In the genomic region with DNA sequence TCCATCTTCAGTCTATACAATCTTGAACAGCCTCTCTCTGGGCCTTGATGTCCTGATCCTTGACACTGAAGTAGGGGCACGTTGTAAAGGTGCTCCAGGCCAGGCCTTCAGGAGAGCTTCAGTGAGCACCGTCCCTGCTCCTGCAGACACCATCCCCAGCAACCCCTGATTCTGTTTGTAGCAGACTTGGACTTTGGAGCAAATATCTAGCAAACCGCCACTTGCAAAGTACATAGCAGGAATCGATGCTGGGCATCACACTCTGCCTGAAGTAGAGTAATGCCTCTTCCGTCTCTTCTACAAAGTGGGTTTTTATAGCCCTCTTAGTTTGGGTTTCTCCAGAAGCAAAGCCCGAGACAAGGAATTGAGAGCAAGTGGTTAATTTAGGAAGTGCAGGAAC, we compare ENCODE assay signal across 30 cellular contexts.
"Had no signal": no experiment of that assay in that cellular context is flagged by ENCODE, and none has a peak within 500 bp of the region (broad histone marks: within the 10 kb centered on the region; RNA-seq: fewer than 3 reads in every experiment).

No MANE protein-coding gene starts in this region.

- H3K4me1 ChIP-seq: pancreas, psoas muscle, spleen, suprapubic skin, testis, tibial artery, transverse colon, upper lobe of right lung, uterus had no signal

- ATAC-seq: naive thymus-derived CD4-positive, alpha-beta T cell; natural killer cell; pancreas; psoas muscle; right cardiac atrium; sciatic nerve; stimulated activated memory B cell treated with anti-CD40 and anti-IgM and Interleukin-4, amounts not matched to agents 10 μg/mL and 1 μg/mL and 100 μg/mL, for 72 hours; stimulated activated naive CD8-positive, alpha-beta T cell treated with anti-CD3 and anti-CD28 coated beads, Interleukin-15, amount 100 ng/mL, for 72 hours; stimulated activated naive CD8-positive, alpha-beta T cell treated with anti-CD3 and anti-CD28 coated beads, Interleukin-15, Interleukin-2, amounts not matched to agents 100 U/mL and 50 U/mL, for 24 hours; upper lobe of right lung had no signal

- H3K27ac ChIP-seq: neutrophil, pancreas, psoas muscle, skin epidermis, spleen, suprapubic skin, testis, tibial artery, transverse colon, upper lobe of right lung, uterus had no signal

- H3K4me2 ChIP-seq: smooth muscle cell had no signal

- H3K4me1 Mint-ChIP-seq: naive thymus-derived CD4-positive, alpha-beta T cell; natural killer cell; nephron; stimulated activated memory B cell treated with anti-CD40 and anti-IgM and Interleukin-4, amounts not matched to agents 10 μg/mL and 1 μg/mL and 100 μg/mL, for 72 hours; stimulated activated naive CD8-positive, alpha-beta T cell treated with anti-CD3 and anti-CD28 coated beads, Interleukin-15, amount 100 ng/mL, for 72 hours had no signal

- H3K36me3 ChIP-seq: neutrophil, pancreas, spleen, suprapubic skin, tibial artery, transverse colon, upper lobe of right lung, uterus had no signal

- DNase-seq: naive thymus-derived CD4-positive, alpha-beta T cell; natural killer cell; nucleus accumbens; pancreas; psoas muscle; right cardiac atrium; spleen; stimulated activated CD4-positive, alpha-beta T cell treated with anti-CD3 and anti-CD28 coated beads, Interleukin-12 subunit alpha, Interleukin-12 subunit beta, amount 100 ng/mL, for 4 hours; stimulated activated CD4-positive, alpha-beta T cell treated with anti-CD3 and anti-CD28 coated beads, Interleukin-1b, Interleukin-23, amount 100 ng/mL, for 48 hours; stimulated activated CD4-positive, alpha-beta T cell treated with anti-CD3 and anti-CD28 coated beads, Interleukin-4, amount 100 ng/mL, for 1 hour; stimulated activated CD4-positive, alpha-beta T cell treated with anti-CD3 and anti-CD28 coated beads, Interleukin-4, amount 100 ng/mL, for 4 hours; stimulated activated CD8-positive, alpha-beta memory T cell treated with anti-CD3 and anti-CD28 coated beads, Interleukin-4, amount 100 ng/mL, for 48 hours; stimulated activated naive CD4-positive, alpha-beta T cell; stimulated activated naive CD8-positive, alpha-beta T cell treated with anti-CD3 and anti-CD28 coated beads, Interleukin-15, amount 100 ng/mL, for 72 hours; stimulated activated naive CD8-positive, alpha-beta T cell treated with anti-CD3 and anti-CD28 coated beads, Interleukin-15, Interleukin-2, amounts not matched to agents 100 U/mL and 50 U/mL, for 24 hours; substantia nigra; testis; tibial artery; transverse colon; upper lobe of right lung; uterus had no signal

- H3K9me3 Mint-ChIP-seq: natural killer cell, nephron, type B pancreatic cell had no signal

- H3K27ac Mint-ChIP-seq: naive thymus-derived CD4-positive, alpha-beta T cell; natural killer cell; nephron; progenitor cell of endocrine pancreas; stimulated activated memory B cell treated with anti-CD40 and anti-IgM and Interleukin-4, amounts not matched to agents 10 μg/mL and 1 μg/mL and 100 μg/mL, for 72 hours; stimulated activated naive CD8-positive, alpha-beta T cell treated with anti-CD3 and anti-CD28 coated beads, Interleukin-15, amount 100 ng/mL, for 72 hours; type B pancreatic cell had no signal

- H3K27me3 Mint-ChIP-seq: stimulated activated naive CD8-positive, alpha-beta T cell treated with anti-CD3 and anti-CD28 coated beads, Interleukin-15, amount 100 ng/mL, for 72 hours had no signal

- H3K9me3 ChIP-seq: neutrophil, pancreas, psoas muscle, suprapubic skin, testis, tibial artery, transverse colon, upper lobe of right lung, uterus had no signal

- H3K27me3 ChIP-seq: pancreas, testis, tibial artery, transverse colon, upper lobe of right lung, uterus had no signal

- H3K4me3 Mint-ChIP-seq: naive thymus-derived CD4-positive, alpha-beta T cell; natural killer cell; nephron; stimulated activated memory B cell treated with anti-CD40 and anti-IgM and Interleukin-4, amounts not matched to agents 10 μg/mL and 1 μg/mL and 100 μg/mL, for 72 hours; stimulated activated naive CD8-positive, alpha-beta T cell treated with anti-CD3 and anti-CD28 coated beads, Interleukin-15, amount 100 ng/mL, for 72 hours; type B pancreatic cell had no signal

- H3K4me3 ChIP-seq: pancreas, psoas muscle, skin epidermis, smooth muscle cell, spleen, suprapubic skin, testis, tibial artery, transverse colon, upper lobe of right lung, uterus had no signal

- H3K36me3 Mint-ChIP-seq: naive thymus-derived CD4-positive, alpha-beta T cell; natural killer cell; stimulated activated memory B cell treated with anti-CD40 and anti-IgM and Interleukin-4, amounts not matched to agents 10 μg/mL and 1 μg/mL and 100 μg/mL, for 72 hours; type B pancreatic cell had no signal
